Comparison of ENCODE assay signal across 18 cellular contexts in the genomic region with DNA sequence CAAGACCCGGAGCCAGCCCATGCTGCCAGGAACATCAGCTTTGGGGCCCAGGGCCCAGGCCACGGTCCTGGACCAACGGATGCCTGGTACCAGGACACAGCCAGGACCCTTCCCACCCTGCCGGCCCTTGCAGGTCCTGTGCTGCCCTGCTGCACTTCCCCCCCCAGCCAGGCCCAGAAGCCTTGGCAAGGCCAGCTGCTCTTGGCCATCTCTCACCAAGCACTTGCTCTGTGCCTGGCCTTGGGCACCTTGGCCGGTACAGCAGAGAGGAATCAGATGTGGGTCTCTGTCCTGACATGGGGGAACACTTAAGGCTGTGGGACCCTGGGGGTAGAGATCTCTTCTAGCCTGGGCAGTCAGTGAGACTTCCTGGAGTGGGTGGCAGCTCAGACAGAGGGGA. TPM values are rescaled to one million over a fixed set of nuclear protein-coding genes. Genes with fewer than 3 reads are reported as not detected.
DNase-seq lines count a peak whose midpoint lies in the region; ATAC-seq and TF ChIP-seq lines count a peak whose summit lies in the region.
"Had no signal": no experiment of that assay in that cellular context is flagged by ENCODE, and none has a peak within 500 bp of the region (broad histone marks: within the 10 kb centered on the region; RNA-seq: fewer than 3 reads in every experiment).

No MANE protein-coding gene starts in this region.

- no peak for TF ChIP-seq CTCF in vagina (IDR thresholded peaks at IDR 0.05)
- no peak for TF ChIP-seq CTCF in GM10266 (IDR thresholded peaks at IDR 0.05; ENCODE audit: control insufficient read depth, insufficient read depth, low read depth, missing control alignments)

- no peak overlapping the region for H3K4me3 ChIP-seq in vagina
- H3K4me3 ChIP-seq: SJCRH30 had no signal

- no peak for DNase-seq in activated naive CD4-positive, alpha-beta T cell treated with anti-CD3 and anti-CD28 coated beads, Interleukin-2, amount 10 ng/mL, durations not matched to agents 7 days and 5 days
- DNase-seq in activated naive CD4-positive, alpha-beta T cell treated with anti-CD3 and anti-CD28 coated beads, Interleukin-2, amount 50 U/mL, for 16 hours, result no peak
- no peak for DNase-seq in activated naive CD8-positive, alpha-beta T cell treated with anti-CD3 and anti-CD28 coated beads for 36 hours
- DNase-seq in naive B cell (no peak), vagina (ENCODE audit: extremely low spot score in 2 of 2) (no peak), NCI-H446 (lab: John Stamatoyannopoulos, UW) (no peak), GM10266 (ENCODE audit: extremely low spot score) (no peak), NCI-H2196 treated with DMSO at 0.1 percent for 48 hours (lab: John Stamatoyannopoulos, UW; ENCODE audit: unreplicated experiment) (no peak)
- DNase-seq: brain microvascular endothelial cell; effector CD8-positive, alpha-beta T cell; NCI-H1417; NCI-H446 treated with DMSO at 0.1 percent for 48 hours; SJCRH30; stimulated activated CD4-positive, alpha-beta T cell treated with anti-CD3 and anti-CD28 coated beads, Interleukin-4, amount 100 ng/mL, for 4 hours had no signal

- peak overlapping the region; percentile 95 for H3K27ac ChIP-seq in vagina
- H3K27ac ChIP-seq: brain microvascular endothelial cell, KMS-11, neutrophil, SJCRH30, VCaP had no signal

- no peak for ATAC-seq in naive B cell (ENCODE audit: low read depth in 2 of 2)
- ATAC-seq: sciatic nerve had no signal

- CTCF ChIA-PET in activated naive CD4-positive, alpha-beta T cell treated with anti-CD3 and anti-CD28 coated beads, Interleukin-2, amount 10 ng/mL, durations not matched to agents 7 days and 5 days (lab: Charles Lee), result interaction anchor here (8.1 kb wide), 1 partner anchor 10 kb away, joined by 52 read pairs; no protein-coding TSS in a partner anchor

- H3K27me3 ChIP-seq in vagina, result no peaks in the 10 kb centered on the region
- H3K27me3 ChIP-seq: brain microvascular endothelial cell, SJCRH30 had no signal

- H3K9me3 ChIP-seq in vagina, result no peaks in the 10 kb centered on the region
- H3K9me3 ChIP-seq: neutrophil, SJCRH30 had no signal

- peaks cover 97% of the 10 kb centered on the region for H3K4me1 ChIP-seq in vagina

- H3K36me3 ChIP-seq in vagina, result no peaks in the 10 kb centered on the region
- H3K36me3 ChIP-seq: neutrophil, SJCRH30 had no signal

- TF ChIP-seq POLR2A in vagina (IDR thresholded peaks at IDR 0.05), result no peak

- intact Hi-C loops in vagina (cut with DNase I), result no loop called here

- H3K27me3 Mint-ChIP-seq in activated naive CD4-positive, alpha-beta T cell treated with anti-CD3 and anti-CD28 coated beads, Interleukin-2, amount 10 ng/mL, durations not matched to agents 7 days and 5 days, result no peaks in the 10 kb centered on the region
- no peaks in the 10 kb centered on the region for H3K27me3 Mint-ChIP-seq in activated naive CD8-positive, alpha-beta T cell treated with anti-CD3 and anti-CD28 coated beads for 36 hours
- no peaks in the 10 kb centered on the region for H3K27me3 Mint-ChIP-seq in naive B cell

- H3K36me3 Mint-ChIP-seq in activated naive CD4-positive, alpha-beta T cell treated with anti-CD3 and anti-CD28 coated beads, Interleukin-2, amount 10 ng/mL, durations not matched to agents 7 days and 5 days, result peaks cover 35% of the 10 kb centered on the region
- peaks cover 8% of the 10 kb centered on the region for H3K36me3 Mint-ChIP-seq in activated naive CD8-positive, alpha-beta T cell treated with anti-CD3 and anti-CD28 coated beads for 36 hours
- H3K36me3 Mint-ChIP-seq in naive B cell, result peaks cover 0 to 7% of the 10 kb centered on the region in 2 donors

- peak overlapping the region; percentile 39 for H3K27ac Mint-ChIP-seq in activated naive CD4-positive, alpha-beta T cell treated with anti-CD3 and anti-CD28 coated beads, Interleukin-2, amount 10 ng/mL, durations not matched to agents 7 days and 5 days
- peak overlapping the region; percentile 62 for H3K27ac Mint-ChIP-seq in activated naive CD8-positive, alpha-beta T cell treated with anti-CD3 and anti-CD28 coated beads for 36 hours
- peak overlapping the region in 4 of 6 donors; percentile 41 to 98 (median 86) for H3K27ac Mint-ChIP-seq in naive B cell

- no peaks in the 10 kb centered on the region for H3K9me3 Mint-ChIP-seq in activated naive CD4-positive, alpha-beta T cell treated with anti-CD3 and anti-CD28 coated beads, Interleukin-2, amount 10 ng/mL, durations not matched to agents 7 days and 5 days
- no peaks in the 10 kb centered on the region for H3K9me3 Mint-ChIP-seq in activated naive CD8-positive, alpha-beta T cell treated with anti-CD3 and anti-CD28 coated beads for 36 hours
- H3K9me3 Mint-ChIP-seq in naive B cell, result no peaks in the 10 kb centered on the region

- peaks cover 61% of the 10 kb centered on the region for H3K4me1 Mint-ChIP-seq in activated naive CD4-positive, alpha-beta T cell treated with anti-CD3 and anti-CD28 coated beads, Interleukin-2, amount 10 ng/mL, durations not matched to agents 7 days and 5 days
- H3K4me1 Mint-ChIP-seq in activated naive CD8-positive, alpha-beta T cell treated with anti-CD3 and anti-CD28 coated beads for 36 hours, result peaks cover 51% of the 10 kb centered on the region
- peaks cover 64 to 86% (median 66%) of the 10 kb centered on the region in 3 donors for H3K4me1 Mint-ChIP-seq in naive B cell

- no peak overlapping the region for H3K4me3 Mint-ChIP-seq in activated naive CD4-positive, alpha-beta T cell treated with anti-CD3 and anti-CD28 coated beads, Interleukin-2, amount 10 ng/mL, durations not matched to agents 7 days and 5 days
- H3K4me3 Mint-ChIP-seq in activated naive CD8-positive, alpha-beta T cell treated with anti-CD3 and anti-CD28 coated beads for 36 hours, result peak overlapping the region; percentile 90
- H3K4me3 Mint-ChIP-seq in naive B cell, result peak overlapping the region in 6 of 8 donors; percentile 48 to 82 (median 56)

RNA-seq across cellular contexts. Expression of a gene that starts 28.9 kb away (rescaled TPM):
- total RNA-seq in activated naive CD8-positive, alpha-beta T cell treated with anti-CD3 and anti-CD28 coated beads for 36 hours, result 100 to 1,000 TPM in 1 of 2 experiments, 10 to 100 TPM in 1; 98.8 to 101 TPM
- 100 to 1,000 TPM; 103 to 150 (median 124) TPM for polyA plus RNA-seq in naive B cell (ENCODE audit: low read depth in 6 of 6)
- total RNA-seq in vagina, result 60.9 TPM
